ENCODE assay signal across 12 cellular contexts in the genomic region with DNA sequence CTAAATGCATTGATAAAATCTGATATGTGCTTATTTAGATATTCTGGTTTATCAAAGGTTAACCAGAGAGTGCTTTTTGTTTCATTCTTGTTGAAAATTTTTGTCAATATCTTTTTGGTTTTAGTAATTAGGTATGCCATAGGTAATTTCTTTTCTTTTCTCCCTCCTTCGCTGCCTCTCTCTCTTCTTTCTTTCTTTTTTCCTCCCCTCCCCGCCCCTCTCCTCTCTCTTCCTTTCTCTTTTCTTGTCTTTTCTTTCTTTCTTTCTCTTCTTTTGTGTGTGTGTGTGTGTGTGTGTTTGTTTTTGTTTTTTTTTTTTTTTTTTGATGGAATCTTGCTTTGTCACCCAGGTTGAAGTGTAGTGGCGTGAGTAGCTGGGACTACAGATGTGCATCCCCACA. TPM values are rescaled to one million over a fixed set of nuclear protein-coding genes. Genes with fewer than 3 reads are reported as not detected.
A peak's percentile ranks its signal among the peaks of the same experiment; 100 is the strongest.
DNase-seq lines count a peak whose midpoint lies in the region; ATAC-seq lines count a peak whose summit lies in the region.
"Had no signal": no experiment of that assay in that cellular context is flagged by ENCODE, and none has a peak within 500 bp of the region (broad histone marks: within the 10 kb centered on the region; RNA-seq: fewer than 3 reads in every experiment).

No MANE protein-coding gene starts in this region.

- H3K14ac ChIP-seq in mesenchymal stem cell (ENCODE audit: low read length in 2 of 2), result no peak overlapping the region

- CTCF ChIA-PET in activated CD8-positive, alpha-beta memory T cell treated with anti-CD3 and anti-CD28 coated beads, Interleukin-2, amount 10 ng/mL, durations not matched to agents 7 days and 5 days (lab: Charles Lee), result interaction anchor here (4.0 to 11.6 kb wide), 4 partner anchors 25 to 142 kb away, joined by 17 to 245 read pairs (median 86); no protein-coding TSS in a partner anchor

- peak overlapping the region; percentile 77 for H2BK120ac ChIP-seq in mesenchymal stem cell (ENCODE audit: low read depth, low read length)

- no peak overlapping the region for H3K18ac ChIP-seq in mesenchymal stem cell (ENCODE audit: low read depth in 1 of 2, low read length in 2 of 2)

- no peak overlapping the region for H2AFZ ChIP-seq in mesenchymal stem cell (ENCODE audit: low read depth, low read length)

- no peak overlapping the region for H3K4me3 Mint-ChIP-seq in activated CD8-positive, alpha-beta memory T cell treated with anti-CD3 and anti-CD28 coated beads, Interleukin-2, amount 10 ng/mL, durations not matched to agents 7 days and 5 days
- peak overlapping the region; percentile 3 for H3K4me3 Mint-ChIP-seq in activated T-helper 2 cell treated with anti-CD3 and anti-CD28 coated beads, Interferon-gamma antibody, Interleukin-2, Interleukin-4, amounts not matched to agents 10 μg/mL and 5 μg/mL and 100 μg/mL, durations not matched to agents 14 hours and 24 hours and 36 hours (ENCODE audit: low read depth)

- H2BK12ac ChIP-seq in mesenchymal stem cell (ENCODE audit: low read length in 2 of 2), result peak overlapping the region in 1 of 2 experiments; percentile 60

- peak overlapping the region; percentile 64 for H3K27ac Mint-ChIP-seq in activated CD8-positive, alpha-beta memory T cell treated with anti-CD3 and anti-CD28 coated beads, Interleukin-2, amount 10 ng/mL, durations not matched to agents 7 days and 5 days
- peak overlapping the region; percentile 91 for H3K27ac Mint-ChIP-seq in activated T-helper 2 cell treated with anti-CD3 and anti-CD28 coated beads, Interferon-gamma antibody, Interleukin-2, Interleukin-4, amounts not matched to agents 10 μg/mL and 5 μg/mL and 100 μg/mL, durations not matched to agents 14 hours and 24 hours and 36 hours

- H3K9me3 ChIP-seq in mesenchymal stem cell (ENCODE audit: control insufficient read depth, low read length) (no peaks in the 10 kb centered on the region), stomach smooth muscle (ENCODE audit: control insufficient read depth in 2 of 2, low read length in 2 of 2) (no peaks in the 10 kb centered on the region)
- H3K9me3 ChIP-seq: ovary had no signal

- peaks cover 82% of the 10 kb centered on the region for H3K4me1 Mint-ChIP-seq in activated CD8-positive, alpha-beta memory T cell treated with anti-CD3 and anti-CD28 coated beads, Interleukin-2, amount 10 ng/mL, durations not matched to agents 7 days and 5 days
- peaks cover 77% of the 10 kb centered on the region for H3K4me1 Mint-ChIP-seq in activated T-helper 2 cell treated with anti-CD3 and anti-CD28 coated beads, Interferon-gamma antibody, Interleukin-2, Interleukin-4, amounts not matched to agents 10 μg/mL and 5 μg/mL and 100 μg/mL, durations not matched to agents 14 hours and 24 hours and 36 hours (ENCODE audit: low read depth)

- H3K36me3 ChIP-seq in mesenchymal stem cell (ENCODE audit: control insufficient read depth in 1 of 2, insufficient read depth in 2 of 2, low read depth in 1 of 2, low read length in 2 of 2) (no peaks in the 10 kb centered on the region), stomach smooth muscle (ENCODE audit: control insufficient read depth in 2 of 2, insufficient read depth in 2 of 2, low read length in 2 of 2) (no peaks in the 10 kb centered on the region)
- H3K36me3 ChIP-seq: ovary had no signal

- H3K27me3 ChIP-seq in mesenchymal stem cell (ENCODE audit: control insufficient read depth in 1 of 2, insufficient read depth in 1 of 2, low read length in 2 of 2), result no peaks in the 10 kb centered on the region
- H3K27me3 ChIP-seq in stomach smooth muscle (ENCODE audit: control insufficient read depth in 1 of 2, insufficient read depth in 2 of 2, low read length in 2 of 2), result no peaks in the 10 kb centered on the region
- H3K27me3 ChIP-seq: ovary had no signal

- no peak overlapping the region for H2BK15ac ChIP-seq in mesenchymal stem cell (ENCODE audit: low read depth, poor library complexity, severe bottlenecking)

- no peak overlapping the region for H4K8ac ChIP-seq in mesenchymal stem cell (ENCODE audit: low read length)

- H2AK5ac ChIP-seq in mesenchymal stem cell (ENCODE audit: low read length, severe bottlenecking), result peak overlapping the region; percentile 44

- H3K4me3 ChIP-seq in mesenchymal stem cell (ENCODE audit: insufficient read depth in 1 of 2, low read depth in 1 of 2, low read length in 2 of 2), result no peak overlapping the region
- no peak overlapping the region for H3K4me3 ChIP-seq in stomach smooth muscle (ENCODE audit: low read length in 2 of 2)
- H3K4me3 ChIP-seq: ovary had no signal

- H3K27me3 Mint-ChIP-seq in activated CD8-positive, alpha-beta memory T cell treated with anti-CD3 and anti-CD28 coated beads, Interleukin-2, amount 10 ng/mL, durations not matched to agents 7 days and 5 days, result no peaks in the 10 kb centered on the region
- H3K27me3 Mint-ChIP-seq in activated T-helper 2 cell treated with anti-CD3 and anti-CD28 coated beads, Interferon-gamma antibody, Interleukin-2, Interleukin-4, amounts not matched to agents 10 μg/mL and 5 μg/mL and 100 μg/mL, durations not matched to agents 14 hours and 24 hours and 36 hours (ENCODE audit: low read depth), result no peaks in the 10 kb centered on the region

- no peak overlapping the region for H2BK5ac ChIP-seq in mesenchymal stem cell (ENCODE audit: low read depth, low read length, poor library complexity, severe bottlenecking)

- no peaks in the 10 kb centered on the region for H3K9me3 Mint-ChIP-seq in activated CD8-positive, alpha-beta memory T cell treated with anti-CD3 and anti-CD28 coated beads, Interleukin-2, amount 10 ng/mL, durations not matched to agents 7 days and 5 days (ENCODE audit: low read depth)
- no peaks in the 10 kb centered on the region for H3K9me3 Mint-ChIP-seq in activated T-helper 2 cell treated with anti-CD3 and anti-CD28 coated beads, Interferon-gamma antibody, Interleukin-2, Interleukin-4, amounts not matched to agents 10 μg/mL and 5 μg/mL and 100 μg/mL, durations not matched to agents 14 hours and 24 hours and 36 hours

- DNase-seq in activated CD8-positive, alpha-beta memory T cell treated with anti-CD3 and anti-CD28 coated beads, Interleukin-2, amount 10 ng/mL, durations not matched to agents 7 days and 5 days, result no peak
- no peak for DNase-seq in activated CD8-positive, alpha-beta memory T cell treated with anti-CD3 and anti-CD28 coated beads for 24 hours
- no peak for DNase-seq in activated T-helper 2 cell treated with anti-CD3 and anti-CD28 coated beads, Interferon-gamma antibody, Interleukin-2, Interleukin-4, amounts not matched to agents 10 μg/mL and 5 μg/mL and 100 μg/mL, durations not matched to agents 14 hours and 24 hours and 36 hours (ENCODE audit: low spot score)
- DNase-seq in mesenchymal stem cell, result no peak
- no peak for DNase-seq in NCI-H748 treated with DMSO at 0.1 percent for 48 hours (lab: John Stamatoyannopoulos, UW)
- DNase-seq: NCI-H69, ovary had no signal

- H3K36me3 Mint-ChIP-seq in activated CD8-positive, alpha-beta memory T cell treated with anti-CD3 and anti-CD28 coated beads, Interleukin-2, amount 10 ng/mL, durations not matched to agents 7 days and 5 days, result no peaks in the 10 kb centered on the region
- H3K36me3 Mint-ChIP-seq in activated T-helper 2 cell treated with anti-CD3 and anti-CD28 coated beads, Interferon-gamma antibody, Interleukin-2, Interleukin-4, amounts not matched to agents 10 μg/mL and 5 μg/mL and 100 μg/mL, durations not matched to agents 14 hours and 24 hours and 36 hours (ENCODE audit: low read depth), result no peaks in the 10 kb centered on the region

- intact Hi-C loops in activated T-helper 2 cell treated with anti-CD3 and anti-CD28 coated beads, Interferon-gamma antibody, Interleukin-2, Interleukin-4, amounts not matched to agents 10 μg/mL and 5 μg/mL and 100 μg/mL, durations not matched to agents 14 hours and 24 hours and 36 hours (cut with micrococcal nuclease), result loop anchor here (5.0 to 10.0 kb wide), 5 partner anchors 195 to 1715 kb away; a partner anchor contains a TSS

- 82% methylated on average over 1 of the region's 3 CpGs for WGBS in mesenchymal stem cell

- no peak overlapping the region for H4K91ac ChIP-seq in mesenchymal stem cell (ENCODE audit: low read length)

- H3K4me2 ChIP-seq in mesenchymal stem cell (ENCODE audit: low read length, poor library complexity, severe bottlenecking), result no peak overlapping the region
- H3K4me2 ChIP-seq: KMS-11 had no signal

- no peak overlapping the region for H3K23ac ChIP-seq in mesenchymal stem cell (ENCODE audit: low read length in 2 of 2)

- H3K4ac ChIP-seq in mesenchymal stem cell (ENCODE audit: low read depth in 1 of 2, low read length in 2 of 2), result no peak overlapping the region

- no peak for ATAC-seq in activated CD8-positive, alpha-beta memory T cell treated with anti-CD3 and anti-CD28 coated beads, Interleukin-2, amount 10 ng/mL, durations not matched to agents 7 days and 5 days
- no peak for ATAC-seq in HG03175 (IDR thresholded peaks at IDR 0.05; ENCODE audit: unreplicated experiment)
- no peak for ATAC-seq in HG02588 (IDR thresholded peaks at IDR 0.05; ENCODE audit: unreplicated experiment)
- ATAC-seq: left lobe of liver had no signal

- no peaks in the 10 kb centered on the region for H3K79me1 ChIP-seq in mesenchymal stem cell (replicated peaks; ENCODE audit: low read length, poor library complexity, severe bottlenecking)

- H3K4me1 ChIP-seq in mesenchymal stem cell (ENCODE audit: control insufficient read depth, insufficient read depth, low read depth, low read length) (peaks cover 22% of the 10 kb centered on the region), stomach smooth muscle (ENCODE audit: control insufficient read depth, insufficient read depth, low read length) (peaks cover 46% of the 10 kb centered on the region)

- peak overlapping the region; percentile 46 for H3K27ac ChIP-seq in mesenchymal stem cell (ENCODE audit: low read length, poor library complexity, severe bottlenecking)
- H3K27ac ChIP-seq in stomach smooth muscle (ENCODE audit: low read length), result peak overlapping the region; percentile 93
- H3K27ac ChIP-seq: KMS-11, ovary had no signal

- H3K9ac ChIP-seq in mesenchymal stem cell (ENCODE audit: low read length), result peak overlapping the region; percentile 59
- peak overlapping the region in 1 of 2 donors; percentile 43 for H3K9ac ChIP-seq in stomach smooth muscle (ENCODE audit: low read length in 2 of 2)
- H3K9ac ChIP-seq: KMS-11 had no signal

RNA-seq across cellular contexts. Expression of a gene that starts 14.4 kb away (rescaled TPM):
- 100 to 1,000 TPM; 319 to 488 TPM for total RNA-seq in activated CD8-positive, alpha-beta memory T cell treated with anti-CD3 and anti-CD28 coated beads, Interleukin-2, amount 10 ng/mL, durations not matched to agents 7 days and 5 days
- 210 and 212 TPM in 2 replicates for total RNA-seq in activated T-helper 2 cell treated with anti-CD3 and anti-CD28 coated beads, Interferon-gamma antibody, Interleukin-2, Interleukin-4, amounts not matched to agents 10 μg/mL and 5 μg/mL and 100 μg/mL, durations not matched to agents 14 hours and 24 hours and 36 hours
- 94.0 TPM for polyA plus RNA-seq in mesenchymal stem cell (2013, experiment 1 of 2)
- 86.1 TPM for polyA plus RNA-seq in mesenchymal stem cell (2013, experiment 2 of 2)
